Comparison of ENCODE assay signal across 8 cellular contexts in the genomic region with DNA sequence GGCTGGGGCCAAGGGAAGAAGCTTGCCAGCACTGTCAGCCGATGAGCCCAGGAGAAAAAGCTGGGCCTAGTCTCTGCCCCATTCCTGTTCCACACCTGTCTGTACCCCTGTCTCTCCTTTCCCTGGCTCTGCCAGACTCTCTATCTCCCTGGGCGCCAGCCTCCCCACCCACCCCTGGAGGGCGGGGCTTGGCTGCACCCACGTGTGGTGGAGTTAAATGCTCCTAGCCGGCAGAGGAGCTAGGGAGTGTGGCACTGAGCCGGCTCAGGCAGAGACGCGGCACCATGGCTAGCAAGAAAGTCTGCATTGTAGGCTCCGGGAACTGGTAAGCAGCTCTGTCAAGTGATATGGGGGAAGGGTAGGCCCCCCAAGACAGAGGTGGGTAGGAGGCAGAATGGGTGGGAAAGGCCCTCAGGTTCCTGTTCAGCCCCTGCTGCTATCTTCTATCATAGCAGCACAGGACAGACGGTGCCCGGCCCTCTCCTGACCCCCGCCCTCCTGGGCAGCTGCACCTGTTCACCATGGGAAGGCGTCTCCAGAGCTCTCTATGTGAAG. TPM values are rescaled to one million over a fixed set of nuclear protein-coding genes. Genes with fewer than 3 reads are reported as not detected.
DNase-seq lines count a peak whose midpoint lies in the region; ATAC-seq and TF ChIP-seq lines count a peak whose summit lies in the region.

A gene (plus strand): TSS at position 242 of the 555 bp plus-strand sequence. CDS start 43 bp downstream, at position 285.

- H3K4me1 ChIP-seq in CD8-positive, alpha-beta T cell (ENCODE audit: insufficient read depth, low read length) = no peaks in the 10 kb centered on the region

- H3K4me3 ChIP-seq in CD8-positive, alpha-beta T cell (ENCODE audit: low read depth, low read length) = no peak within 1 kb of the TSS

- peaks cover 30% of the 10 kb centered on the region for H3K36me3 Mint-ChIP-seq in CD8-positive, alpha-beta T cell
- peaks cover 29% of the 10 kb centered on the region for H3K36me3 Mint-ChIP-seq in activated T-helper 17 cell treated with anti-CD3 and anti-CD28 coated beads, Interleukin-2, amount 50 U/mL, for 72 hours (ENCODE audit: low read depth)

- intact Hi-C loops in CD8-positive, alpha-beta T cell (cut with DNase I, micrococcal nuclease) = no loop called here
- intact Hi-C loops in Right ventricle myocardium superior (cut with DNase I) = no loop called here

- no peaks in the 10 kb centered on the region for H3K9me3 ChIP-seq in CD8-positive, alpha-beta T cell (ENCODE audit: low read length)

- no peak for TF ChIP-seq CTCF in CD8-positive, alpha-beta T cell (IDR thresholded peaks at IDR 0.05)

- H3K27ac Mint-ChIP-seq in CD8-positive, alpha-beta T cell = no peak within 1 kb of the TSS
- H3K27ac Mint-ChIP-seq in activated T-helper 17 cell treated with anti-CD3 and anti-CD28 coated beads, Interleukin-2, amount 50 U/mL, for 72 hours = peak within 1 kb of the TSS; percentile 53

- no peaks in the 10 kb centered on the region for H3K27me3 ChIP-seq in CD8-positive, alpha-beta T cell (ENCODE audit: insufficient read depth, low read length)

- no peak for DNase-seq in CD8-positive, alpha-beta T cell
- DNase-seq in M059J (ENCODE audit: low read depth) (peak; percentile 35), Right ventricle myocardium superior (peak; percentile 83), pons (ENCODE audit: low spot score) (peak; percentile 86), SKM-1 treated with dmso at 0.1 percent for 144 hours (lab: John Stamatoyannopoulos, UW; ENCODE audit: unreplicated experiment) (no peak)

- H3K4me3 Mint-ChIP-seq in CD8-positive, alpha-beta T cell = no peak within 1 kb of the TSS
- H3K4me3 Mint-ChIP-seq in activated T-helper 17 cell treated with anti-CD3 and anti-CD28 coated beads, Interleukin-2, amount 50 U/mL, for 72 hours = no peak within 1 kb of the TSS

- CTCF ChIA-PET in CD8-positive, alpha-beta T cell (lab: Charles Lee) = interaction anchor here (0.7 to 2.6 kb wide), 5 partner anchors 8 to 72 kb away, joined by 3 to 15 read pairs (median 6); a partner anchor contains a TSS

- ATAC-seq in CD8-positive, alpha-beta T cell = peak; percentile 64
- ATAC-seq in activated T-helper 17 cell treated with anti-CD3 and anti-CD28 coated beads, Interleukin-2, amount 50 U/mL, for 72 hours (replicated peaks) = peak; percentile 37
- ATAC-seq in Right ventricle myocardium superior (ENCODE audit: poor library complexity) (peak; percentile 90), HG02981 (IDR thresholded peaks at IDR 0.05; ENCODE audit: unreplicated experiment) (no peak), HG03565 (IDR thresholded peaks at IDR 0.05; ENCODE audit: unreplicated experiment) (no peak)

- peaks cover 14% of the 10 kb centered on the region for H3K36me3 ChIP-seq in CD8-positive, alpha-beta T cell (ENCODE audit: insufficient read depth, low read length)

- no peaks in the 10 kb centered on the region for H3K27me3 Mint-ChIP-seq in CD8-positive, alpha-beta T cell (ENCODE audit: low read depth)
- no peaks in the 10 kb centered on the region for H3K27me3 Mint-ChIP-seq in activated T-helper 17 cell treated with anti-CD3 and anti-CD28 coated beads, Interleukin-2, amount 50 U/mL, for 72 hours

- POLR2A ChIA-PET in CD8-positive, alpha-beta T cell (lab: Charles Lee) = interaction anchor here (1.4 kb wide), 1 partner anchor 14 kb away, joined by 4 read pairs; no protein-coding TSS in a partner anchor

- H3K27ac ChIP-seq in CD8-positive, alpha-beta T cell (ENCODE audit: low read depth, low read length) = no peak within 1 kb of the TSS

- H3K9me3 Mint-ChIP-seq in CD8-positive, alpha-beta T cell = no peaks in the 10 kb centered on the region
- H3K9me3 Mint-ChIP-seq in activated T-helper 17 cell treated with anti-CD3 and anti-CD28 coated beads, Interleukin-2, amount 50 U/mL, for 72 hours = no peaks in the 10 kb centered on the region

- H3K4me1 Mint-ChIP-seq in CD8-positive, alpha-beta T cell (ENCODE audit: low read depth) = no peaks in the 10 kb centered on the region
- H3K4me1 Mint-ChIP-seq in activated T-helper 17 cell treated with anti-CD3 and anti-CD28 coated beads, Interleukin-2, amount 50 U/mL, for 72 hours = peaks cover 6% of the 10 kb centered on the region

RNA-seq across cellular contexts. Expression of the gene that starts here (rescaled TPM):
- under 1 TPM; 0.24 to 0.50 TPM for total RNA-seq in CD8-positive, alpha-beta T cell
- total RNA-seq in M059J (2014; rRNA removed; shearing (Covaris generic)) = 0.20 TPM in 1 of 2 replicates, not detected in the other
- total RNA-seq in activated T-helper 17 cell treated with anti-CD3 and anti-CD28 coated beads, Interleukin-2, amount 50 U/mL, for 72 hours = under 1 TPM in 1 of 2 donors, not detected in 1; 0.35 TPM
- 38.3 TPM for total RNA-seq in Right ventricle myocardium superior

Comparison
In these comparisons a context has a peak if more than half of its experiments do, and no peak if none do; other contexts are left out.
1. RNA of the gene that starts here (total RNA-seq): 38.3 TPM in Right ventricle myocardium superior (single experiment); 0.24 to 0.50 TPM in CD8-positive, alpha-beta T cell, 0.35 TPM in activated T-helper 17 cell treated with anti-CD3 and anti-CD28 coated beads, Interleukin-2, amount 50 U/mL, for 72 hours and 0.20 TPM in M059J; every median in the first group is over 10 times any median in the second.
2. Peak in ATAC-seq in CD8-positive, alpha-beta T cell; RNA of the gene not detected or under 1 TPM.
3. Peak in DNase-seq in M059J; RNA of the gene not detected or under 1 TPM.
4. Peak in ATAC-seq in activated T-helper 17 cell treated with anti-CD3 and anti-CD28 coated beads, Interleukin-2, amount 50 U/mL, for 72 hours; RNA of the gene not detected or under 1 TPM.
5. DNase-seq: peak in Right ventricle myocardium superior (single experiment) and pons (single experiment); none in CD8-positive, alpha-beta T cell (0 of 7) and SKM-1 treated with dmso at 0.1 percent for 144 hours (single experiment).